9 cellular contexts compared by ENCODE assay signal in the genomic region with DNA sequence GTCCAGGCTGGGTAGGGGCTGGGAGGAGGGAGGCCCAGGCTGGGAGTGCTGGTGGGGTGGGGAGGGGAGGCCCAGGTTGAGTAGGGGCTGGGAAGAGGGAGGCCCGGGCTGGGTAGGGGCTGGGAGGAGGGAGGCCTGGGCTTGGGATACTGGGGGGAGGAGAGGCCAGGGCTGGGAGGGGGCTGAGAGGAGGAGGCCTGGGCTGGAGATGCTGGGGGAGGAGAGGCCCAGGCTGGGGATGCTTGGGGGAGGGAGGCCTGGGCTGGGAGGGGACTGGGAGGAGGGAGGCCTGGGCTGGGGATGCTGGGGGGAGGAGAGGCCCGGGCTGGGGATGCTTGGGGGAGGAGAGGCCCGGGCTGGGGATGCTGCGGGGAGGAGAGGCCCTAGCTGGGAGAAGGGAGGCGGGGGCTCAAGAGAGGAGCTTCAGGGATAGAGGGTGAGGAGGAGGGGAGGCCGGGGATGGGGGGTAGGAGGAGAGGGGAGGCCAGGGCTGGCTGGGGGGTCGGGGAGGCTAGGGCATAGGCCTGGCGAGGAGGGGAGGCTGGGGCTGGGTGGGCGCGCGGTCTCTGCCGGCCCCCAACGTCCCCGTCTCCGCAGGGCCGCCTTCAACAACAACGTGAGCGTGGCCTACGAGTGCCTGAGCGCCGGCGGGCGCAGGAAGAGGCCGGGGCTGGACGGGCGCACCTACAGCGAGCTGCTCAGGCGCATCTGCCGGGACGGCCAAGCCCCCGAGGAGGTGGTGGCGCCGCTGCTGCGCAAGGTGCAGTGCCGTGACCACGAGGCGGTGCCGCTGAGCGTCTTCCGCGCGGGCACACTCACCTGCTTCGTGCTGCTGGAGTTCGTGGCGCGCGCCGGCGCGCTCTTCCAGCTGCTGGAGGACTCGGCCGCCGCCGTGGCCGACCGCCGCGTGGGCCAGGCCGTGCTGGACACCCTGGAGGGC. TPM values are rescaled to one million over a fixed set of nuclear protein-coding genes. Genes with fewer than 3 reads are reported as not detected.
DNase-seq lines count a peak whose midpoint lies in the region; ATAC-seq lines count a peak whose summit lies in the region.
"Had no signal": no experiment of that assay in that cellular context is flagged by ENCODE, and none has a peak within 500 bp of the region (broad histone marks: within the 10 kb centered on the region; RNA-seq: fewer than 3 reads in every experiment).

No MANE protein-coding gene starts in this region.

- H2BK120ac ChIP-seq in trophoblast cell (ENCODE audit: insufficient read depth, low read length, poor library complexity): no peak overlapping the region

- no peaks in the 10 kb centered on the region for H3K36me3 ChIP-seq in CD4-positive, CD25-positive, alpha-beta regulatory T cell (ENCODE audit: control insufficient read depth, insufficient read depth, low read length)
- H3K36me3 ChIP-seq in trophoblast cell (ENCODE audit: control insufficient read depth in 1 of 2, insufficient read depth in 2 of 2, low read length in 2 of 2): peaks cover 8 to 15% of the 10 kb centered on the region in 2 experiments

- H2AFZ ChIP-seq in trophoblast cell (ENCODE audit: insufficient read depth, low read length, poor library complexity): no peak overlapping the region

- H4K12ac ChIP-seq in trophoblast cell (ENCODE audit: low read depth, low read length): no peak overlapping the region

- no peak overlapping the region for H2AK5ac ChIP-seq in trophoblast cell (ENCODE audit: low read length)

- no peaks in the 10 kb centered on the region for H3K27me3 ChIP-seq in CD4-positive, CD25-positive, alpha-beta regulatory T cell (ENCODE audit: control insufficient read depth, insufficient read depth, low read length)
- H3K27me3 ChIP-seq in trophoblast cell (ENCODE audit: insufficient read depth, low read length): no peaks in the 10 kb centered on the region

- no peak overlapping the region for H3K23ac ChIP-seq in trophoblast cell (ENCODE audit: low read length)

- no peaks in the 10 kb centered on the region for H3K9me3 ChIP-seq in CD4-positive, CD25-positive, alpha-beta regulatory T cell (ENCODE audit: control insufficient read depth in 2 of 2, low read length in 2 of 2)
- peaks cover 8% of the 10 kb centered on the region for H3K9me3 ChIP-seq in trophoblast cell (ENCODE audit: insufficient read depth, low read depth, low read length)

- no peaks in the 10 kb centered on the region for H3K79me1 ChIP-seq in trophoblast cell (ENCODE audit: low read length)

- H3K9ac ChIP-seq in trophoblast cell (ENCODE audit: low read length): no peak overlapping the region

- no peaks in the 10 kb centered on the region for H3K36me3 Mint-ChIP-seq in CD4-positive, CD25-positive, alpha-beta regulatory T cell
- peaks cover 7% of the 10 kb centered on the region for H3K36me3 Mint-ChIP-seq in effector memory CD8-positive, alpha-beta T cell (ENCODE audit: insufficient read depth)

- H4K8ac ChIP-seq in trophoblast cell (ENCODE audit: low read depth, low read length): no peak overlapping the region

- H3K9me3 Mint-ChIP-seq in CD4-positive, CD25-positive, alpha-beta regulatory T cell: no peaks in the 10 kb centered on the region
- no peaks in the 10 kb centered on the region for H3K9me3 Mint-ChIP-seq in effector memory CD8-positive, alpha-beta T cell

- H3K79me2 ChIP-seq in trophoblast cell (ENCODE audit: control insufficient read depth, insufficient read depth, low read length, poor library complexity): no peaks in the 10 kb centered on the region

- peaks cover 0 to 20% (median 2%) of the 10 kb centered on the region in 4 donors for H3K4me1 Mint-ChIP-seq in CD4-positive, CD25-positive, alpha-beta regulatory T cell
- H3K4me1 Mint-ChIP-seq in effector memory CD8-positive, alpha-beta T cell (ENCODE audit: low read depth in 2 of 2): peaks cover 4 to 15% of the 10 kb centered on the region in 2 donors

- in situ Hi-C loops in KBM-7 (cut with MboI; ENCODE audit: low pct_unique_long_range_greater_than_20kb, low sequenced_read_pairs): no loop called here

- peak; percentile 37 to 68 (median 63) for DNase-seq in CD4-positive, CD25-positive, alpha-beta regulatory T cell
- DNase-seq in activated CD4-positive, alpha-beta T cell treated with anti-CD3 and anti-CD28 coated beads for 4 hours: peak; percentile 66 to 72
- peak; percentile 42 to 49 (median 45) for DNase-seq in effector memory CD8-positive, alpha-beta T cell
- DNase-seq in trophoblast cell: peak in 1 of 2 donors; percentile 11
- DNase-seq in mesenteric fat pad (ENCODE audit: low spot score): no peak
- no peak for DNase-seq in C1 segment of cervical spinal cord (lab: John Stamatoyannopoulos, UW)
- DNase-seq in KBM-7: no peak
- DNase-seq: COR-L47 had no signal

- no peak overlapping the region for H3K14ac ChIP-seq in trophoblast cell (ENCODE audit: low read length)

- no peak overlapping the region for H4K91ac ChIP-seq in trophoblast cell (ENCODE audit: low read depth, low read length)

- WGBS in trophoblast cell (ENCODE audit: extremely low coverage, insufficient coverage, insufficient read length): no CpG with 5 or more reads among the region's 59 CpGs

- H3K27ac ChIP-seq in CD4-positive, CD25-positive, alpha-beta regulatory T cell (ENCODE audit: insufficient read depth, low read length, poor library complexity, severe bottlenecking): no peak overlapping the region
- no peak overlapping the region for H3K27ac ChIP-seq in trophoblast cell (ENCODE audit: low read depth, low read length)

- no peak overlapping the region for H2BK12ac ChIP-seq in trophoblast cell (ENCODE audit: low read length)

- H3K4me3 Mint-ChIP-seq in CD4-positive, CD25-positive, alpha-beta regulatory T cell: no peak overlapping the region
- peak overlapping the region in 1 of 2 donors; percentile 29 for H3K4me3 Mint-ChIP-seq in effector memory CD8-positive, alpha-beta T cell

- peak; percentile 77 to 94 for ATAC-seq in CD4-positive, CD25-positive, alpha-beta regulatory T cell (ENCODE audit: low read depth in 2 of 2)
- ATAC-seq in effector memory CD8-positive, alpha-beta T cell (replicated peaks): peak; percentile 98
- no peak for ATAC-seq in HG02981 (IDR thresholded peaks at IDR 0.05; ENCODE audit: unreplicated experiment)

- no peak overlapping the region for H2BK5ac ChIP-seq in trophoblast cell (ENCODE audit: low read depth, low read length, poor library complexity)

- H3K4me2 ChIP-seq in trophoblast cell (ENCODE audit: low read length): no peak overlapping the region

- H3K4me3 ChIP-seq in CD4-positive, CD25-positive, alpha-beta regulatory T cell (ENCODE audit: low read depth, low read length): no peak overlapping the region
- no peak overlapping the region for H3K4me3 ChIP-seq in trophoblast cell (ENCODE audit: low read depth, low read length)

- H3K27me3 Mint-ChIP-seq in CD4-positive, CD25-positive, alpha-beta regulatory T cell: no peaks in the 10 kb centered on the region
- H3K27me3 Mint-ChIP-seq in effector memory CD8-positive, alpha-beta T cell: no peaks in the 10 kb centered on the region

- peak overlapping the region; percentile 56 for H3K18ac ChIP-seq in trophoblast cell (ENCODE audit: low read length)

- H3K4me1 ChIP-seq in CD4-positive, CD25-positive, alpha-beta regulatory T cell (ENCODE audit: control insufficient read depth, insufficient read depth, low read length, poor library complexity, severe bottlenecking): peaks cover 12% of the 10 kb centered on the region
- H3K4me1 ChIP-seq in trophoblast cell (ENCODE audit: control insufficient read depth in 1 of 2, insufficient read depth in 2 of 2, low read length in 2 of 2): peaks cover 4 to 12% of the 10 kb centered on the region in 2 experiments

- no peak overlapping the region for H3K4ac ChIP-seq in trophoblast cell (ENCODE audit: low read depth, low read length)

- no peak overlapping the region for H3K27ac Mint-ChIP-seq in CD4-positive, CD25-positive, alpha-beta regulatory T cell
- no peak overlapping the region for H3K27ac Mint-ChIP-seq in effector memory CD8-positive, alpha-beta T cell

RNA-seq across cellular contexts. Expression of gene TPGS1, which starts 11.3 kb away (rescaled TPM):
- total RNA-seq in CD4-positive, CD25-positive, alpha-beta regulatory T cell: 19.3 TPM
- 10 to 100 TPM; 18.2 to 44.4 (median 37.3) TPM for polyA plus RNA-seq in CD4-positive, CD25-positive, alpha-beta regulatory T cell
- polyA plus RNA-seq in trophoblast cell (2013): 4.2 and 4.8 TPM in 2 replicates
- total RNA-seq in mesenteric fat pad: 20.3 TPM

RNA-seq across cellular contexts. Expression of gene CDC34, which starts 13.0 kb away (rescaled TPM):
- 39.2 TPM for total RNA-seq in CD4-positive, CD25-positive, alpha-beta regulatory T cell
- 10 to 100 TPM; 32.2 to 37.8 (median 34.8) TPM for polyA plus RNA-seq in CD4-positive, CD25-positive, alpha-beta regulatory T cell
- polyA plus RNA-seq in trophoblast cell (2013): 85.4 and 86.0 TPM in 2 replicates
- 53.7 TPM for total RNA-seq in mesenteric fat pad

RNA-seq across cellular contexts. Expression of gene MADCAM1, which starts 22.3 kb away (rescaled TPM):
- total RNA-seq in CD4-positive, CD25-positive, alpha-beta regulatory T cell: 0.52 TPM
- under 1 TPM in 3 of 4 donors, not detected in 1; 0.16 to 0.33 (median 0.31) TPM for polyA plus RNA-seq in CD4-positive, CD25-positive, alpha-beta regulatory T cell
- polyA plus RNA-seq in trophoblast cell (2013): 0.45 and 0.54 TPM in 2 replicates
- total RNA-seq in mesenteric fat pad: 1.7 TPM

RNA-seq across cellular contexts. Expression of gene GZMM, which starts 25.3 kb away (rescaled TPM):
- total RNA-seq in CD4-positive, CD25-positive, alpha-beta regulatory T cell: 38.3 TPM
- polyA plus RNA-seq in CD4-positive, CD25-positive, alpha-beta regulatory T cell: 100 to 1,000 TPM in 1 of 4 donors, 10 to 100 TPM in 3; 61.5 to 124 (median 90.0) TPM
- 0.08 and 0.12 TPM in 2 replicates for polyA plus RNA-seq in trophoblast cell (2013)
- total RNA-seq in mesenteric fat pad: 0.74 TPM

RNA-seq across cellular contexts. Expression of gene BSG, which starts 53.8 kb away (rescaled TPM):
- total RNA-seq in CD4-positive, CD25-positive, alpha-beta regulatory T cell: 132 TPM
- 100 to 1,000 TPM; 282 to 338 (median 300) TPM for polyA plus RNA-seq in CD4-positive, CD25-positive, alpha-beta regulatory T cell
- polyA plus RNA-seq in trophoblast cell (2013): 506 and 509 TPM in 2 replicates
- total RNA-seq in mesenteric fat pad: 396 TPM

Comparison
In these comparisons a context has a peak if more than half of its experiments do, and no peak if none do; other contexts are left out.
1. DNase-seq: peak in CD4-positive, CD25-positive, alpha-beta regulatory T cell (3 of 3), activated CD4-positive, alpha-beta T cell treated with anti-CD3 and anti-CD28 coated beads for 4 hours (2 of 2) and effector memory CD8-positive, alpha-beta T cell (3 of 3); none in mesenteric fat pad (single experiment), C1 segment of cervical spinal cord (0 of 14) and KBM-7 (single experiment).